Comparison of ENCODE assay signal across 21 cellular contexts in the genomic region with DNA sequence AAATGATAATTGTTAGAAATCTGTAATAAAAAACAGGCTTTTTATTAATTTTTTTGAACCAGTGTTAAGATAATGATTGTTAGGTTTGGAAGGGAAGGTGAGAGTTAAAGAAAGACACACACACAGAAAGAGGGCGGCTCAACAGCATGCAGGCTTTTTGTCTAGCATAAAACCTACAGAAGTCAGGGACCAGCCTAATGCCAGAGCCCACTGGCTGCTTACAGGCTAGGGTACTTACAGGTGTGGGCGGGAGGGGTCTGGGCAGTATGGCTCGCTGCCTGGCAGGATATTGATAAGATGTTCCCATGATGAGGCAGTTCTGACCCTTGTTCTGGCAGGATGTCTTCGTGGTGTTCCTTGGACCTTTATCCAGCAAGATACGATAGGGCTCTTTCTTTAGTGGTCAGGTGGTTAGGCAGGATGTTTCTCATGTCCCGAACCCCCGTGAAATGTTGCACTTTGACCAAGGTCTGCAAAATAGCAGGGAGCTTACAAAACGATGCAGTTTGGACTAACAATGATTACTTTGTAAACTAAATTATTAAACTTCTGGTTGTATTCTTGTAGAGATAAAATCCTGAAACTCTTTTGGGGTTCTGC.
DNase-seq lines count a peak whose midpoint lies in the region; ATAC-seq and TF ChIP-seq lines count a peak whose summit lies in the region.
"Had no signal": no experiment of that assay in that cellular context is flagged by ENCODE, and none has a peak within 500 bp of the region (broad histone marks: within the 10 kb centered on the region; RNA-seq: fewer than 3 reads in every experiment).

No MANE protein-coding gene starts in this region.

- H3K4me1 ChIP-seq in right lobe of liver (peaks cover 0 to 41% (median 3%) of the 10 kb centered on the region in 4 donors), testis (no peaks in the 10 kb centered on the region), prostate gland (replicated peaks) (no peaks in the 10 kb centered on the region)
- H3K4me1 ChIP-seq: SJCRH30 had no signal

- H3K9me3 Mint-ChIP-seq in stimulated activated naive CD8-positive, alpha-beta T cell treated with anti-CD3 and anti-CD28 coated beads, Interleukin-15, Interleukin-2, amounts not matched to agents 100 ng/mL and 50 ng/mL, for 24 hours, result no peaks in the 10 kb centered on the region
- no peaks in the 10 kb centered on the region for H3K9me3 Mint-ChIP-seq in stimulated activated naive CD8-positive, alpha-beta T cell treated with anti-CD3 and anti-CD28 coated beads, Interleukin-15, amount 100 ng/mL, for 72 hours
- H3K9me3 Mint-ChIP-seq in central memory CD8-positive, alpha-beta T cell, result no peaks in the 10 kb centered on the region
- H3K9me3 Mint-ChIP-seq: H9, IgD-negative memory B cell had no signal

- no peak for DNase-seq in stimulated activated naive CD8-positive, alpha-beta T cell treated with anti-CD3 and anti-CD28 coated beads, Interleukin-15, amount 100 ng/mL, for 72 hours
- no peak for DNase-seq in central memory CD8-positive, alpha-beta T cell (ENCODE audit: low spot score in 2 of 2)
- DNase-seq in right lobe of liver, result peak in 2 of 3 donors; percentile 24 to 79
- peak; percentile 44 for DNase-seq in testis
- DNase-seq in NCI-H226, result no peak
- DNase-seq in NCI-H345 (lab: John Stamatoyannopoulos, UW), result no peak
- no peak for DNase-seq in prostate gland (ENCODE audit: low spot score)
- DNase-seq: DMS 273 treated with DMSO at 0.1 percent for 48 hours, EL, H9, MV-4-11, NCI-H1417 treated with DMSO at 0.1 percent for 48 hours, NCI-H1930, NCI-H2171, NCI-H510A, NCI-H774, SJCRH30 had no signal

- H3K27me3 Mint-ChIP-seq in stimulated activated naive CD8-positive, alpha-beta T cell treated with anti-CD3 and anti-CD28 coated beads, Interleukin-15, Interleukin-2, amounts not matched to agents 100 ng/mL and 50 ng/mL, for 24 hours, result no peaks in the 10 kb centered on the region
- no peaks in the 10 kb centered on the region for H3K27me3 Mint-ChIP-seq in stimulated activated naive CD8-positive, alpha-beta T cell treated with anti-CD3 and anti-CD28 coated beads, Interleukin-15, amount 100 ng/mL, for 72 hours
- H3K27me3 Mint-ChIP-seq in central memory CD8-positive, alpha-beta T cell, result no peaks in the 10 kb centered on the region
- H3K27me3 Mint-ChIP-seq: IgD-negative memory B cell had no signal

- peaks cover 0 to 5% (median 0%) of the 10 kb centered on the region in 4 donors for H3K36me3 ChIP-seq in right lobe of liver
- no peaks in the 10 kb centered on the region for H3K36me3 ChIP-seq in testis (ENCODE audit: low read depth, missing control alignments)
- no peaks in the 10 kb centered on the region for H3K36me3 ChIP-seq in prostate gland

- H3K27ac ChIP-seq in right lobe of liver (peak overlapping the region; percentile 16 to 80 (median 75)), testis (no peak overlapping the region), prostate gland (no peak overlapping the region)
- H3K27ac ChIP-seq: C4-2B, RWPE1, SJCRH30 had no signal

- peak overlapping the region; percentile 68 for H3K27ac Mint-ChIP-seq in stimulated activated naive CD8-positive, alpha-beta T cell treated with anti-CD3 and anti-CD28 coated beads, Interleukin-15, Interleukin-2, amounts not matched to agents 100 ng/mL and 50 ng/mL, for 24 hours
- peak overlapping the region in 1 of 2 donors; percentile 19 for H3K27ac Mint-ChIP-seq in stimulated activated naive CD8-positive, alpha-beta T cell treated with anti-CD3 and anti-CD28 coated beads, Interleukin-15, amount 100 ng/mL, for 72 hours
- peak overlapping the region; percentile 59 for H3K27ac Mint-ChIP-seq in central memory CD8-positive, alpha-beta T cell (ENCODE audit: low read depth)
- H3K27ac Mint-ChIP-seq: IgD-negative memory B cell had no signal

- intact Hi-C loops in right lobe of liver (cut with DNase I) (no loop called here), testis (cut with DNase I; ENCODE audit: low total_unique reads) (no loop called here), prostate gland (cut with DNase I) (no loop called here)

- WGBS in right lobe of liver (ENCODE audit: insufficient coverage, low coverage, low lambda C conversion rate, missing lambda C conversion rate), result 31% methylated on average over 6 of the region's 8 CpGs
- 41 to 51% methylated on average over 8 of the region's 8 CpGs for WGBS in testis, 2 donors
- 66% methylated on average over 8 of the region's 8 CpGs for WGBS in prostate gland

- H3K4me3 ChIP-seq in right lobe of liver (peak overlapping the region; percentile 23 to 58 (median 51)), testis (no peak overlapping the region), prostate gland (no peak overlapping the region)
- H3K4me3 ChIP-seq: SJCRH30 had no signal

- H3K36me3 Mint-ChIP-seq in stimulated activated naive CD8-positive, alpha-beta T cell treated with anti-CD3 and anti-CD28 coated beads, Interleukin-15, Interleukin-2, amounts not matched to agents 100 ng/mL and 50 ng/mL, for 24 hours (ENCODE audit: low read depth), result peaks cover 51% of the 10 kb centered on the region
- peaks cover 33% of the 10 kb centered on the region for H3K36me3 Mint-ChIP-seq in central memory CD8-positive, alpha-beta T cell (ENCODE audit: insufficient read depth)

- ATAC-seq in stimulated activated naive CD8-positive, alpha-beta T cell treated with anti-CD3 and anti-CD28 coated beads, Interleukin-15, amount 100 ng/mL, for 72 hours, result no peak
- ATAC-seq in central memory CD8-positive, alpha-beta T cell (replicated peaks; ENCODE audit: extremely low read depth, poor library complexity, severe bottlenecking), result no peak
- ATAC-seq in right lobe of liver, result peak; percentile 76 to 85 (median 81)

- TF ChIP-seq CTCF in right lobe of liver (IDR thresholded peaks at IDR 0.05) (no peak), testis (IDR thresholded peaks at IDR 0.05) (no peak), prostate gland (IDR thresholded peaks at IDR 0.05) (no peak)

- H3K4me1 Mint-ChIP-seq in stimulated activated naive CD8-positive, alpha-beta T cell treated with anti-CD3 and anti-CD28 coated beads, Interleukin-15, Interleukin-2, amounts not matched to agents 100 ng/mL and 50 ng/mL, for 24 hours (ENCODE audit: low read depth), result no peaks in the 10 kb centered on the region
- H3K4me1 Mint-ChIP-seq in stimulated activated naive CD8-positive, alpha-beta T cell treated with anti-CD3 and anti-CD28 coated beads, Interleukin-15, amount 100 ng/mL, for 72 hours, result no peaks in the 10 kb centered on the region
- H3K4me1 Mint-ChIP-seq in central memory CD8-positive, alpha-beta T cell, result no peaks in the 10 kb centered on the region
- H3K4me1 Mint-ChIP-seq: H9 had no signal

- H3K27me3 ChIP-seq in right lobe of liver, result no peaks in the 10 kb centered on the region
- no peaks in the 10 kb centered on the region for H3K27me3 ChIP-seq in testis
- no peaks in the 10 kb centered on the region for H3K27me3 ChIP-seq in prostate gland (replicated peaks; ENCODE audit: insufficient read depth)
- H3K27me3 ChIP-seq: SJCRH30 had no signal

- no peaks in the 10 kb centered on the region for H3K9me3 ChIP-seq in right lobe of liver
- no peaks in the 10 kb centered on the region for H3K9me3 ChIP-seq in testis
- no peaks in the 10 kb centered on the region for H3K9me3 ChIP-seq in prostate gland
- H3K9me3 ChIP-seq: SJCRH30 had no signal

- TF ChIP-seq POLR2A in right lobe of liver (IDR thresholded peaks at IDR 0.05) (peak; percentile 64), testis (IDR thresholded peaks at IDR 0.05) (no peak), prostate gland (IDR thresholded peaks at IDR 0.05) (no peak)

- H3K4me3 Mint-ChIP-seq in stimulated activated naive CD8-positive, alpha-beta T cell treated with anti-CD3 and anti-CD28 coated beads, Interleukin-15, Interleukin-2, amounts not matched to agents 100 ng/mL and 50 ng/mL, for 24 hours, result no peak overlapping the region
- H3K4me3 Mint-ChIP-seq in stimulated activated naive CD8-positive, alpha-beta T cell treated with anti-CD3 and anti-CD28 coated beads, Interleukin-15, amount 100 ng/mL, for 72 hours, result no peak overlapping the region
- no peak overlapping the region for H3K4me3 Mint-ChIP-seq in central memory CD8-positive, alpha-beta T cell
- H3K4me3 Mint-ChIP-seq: H9, IgD-negative memory B cell had no signal

Comparison
In these comparisons a context has a peak if more than half of its experiments do, and no peak if none do; other contexts are left out.
1. ATAC-seq: peak in right lobe of liver (4 of 4); none in stimulated activated naive CD8-positive, alpha-beta T cell treated with anti-CD3 and anti-CD28 coated beads, Interleukin-15, amount 100 ng/mL, for 72 hours (single experiment) and central memory CD8-positive, alpha-beta T cell (single experiment).
2. DNase-seq: peak in right lobe of liver (2 of 3) and testis (single experiment); none in stimulated activated naive CD8-positive, alpha-beta T cell treated with anti-CD3 and anti-CD28 coated beads, Interleukin-15, amount 100 ng/mL, for 72 hours (0 of 2), central memory CD8-positive, alpha-beta T cell (0 of 2), NCI-H226 (single experiment), NCI-H345 (single experiment) and prostate gland (single experiment).
3. H3K27ac ChIP-seq: peak in right lobe of liver (3 of 3); none in testis (0 of 2) and prostate gland (0 of 2).
4. H3K4me3 ChIP-seq: peak in right lobe of liver (3 of 3); none in testis (0 of 2) and prostate gland (0 of 2).